1 cellular context compared by ENCODE assay signal in genomic region chr18:62751977-62752376, GRCh38.
TF ChIP-seq lines count a peak whose summit lies in the region.

No MANE protein-coding gene starts in this region.

TF ChIP-seq in A549, 52 proteins besides CTCF, POLR2A, EP300 and RAD21 (continued from another document):
- TF ChIP-seq CHD4 (IDR thresholded peaks at IDR 0.05; ENCODE audit: borderline replicate concordance): no peak
- no peak for TF ChIP-seq NFE2L2 (conservative IDR thresholded peaks at IDR 0.05; ENCODE audit: low read length)
- TF ChIP-seq HOXA7 (CRISPR knock-in tag; IDR thresholded peaks at IDR 0.05): no peak
